In genomic region chr15:64146885-64147681, GRCh38 we compare ENCODE assay signal across 1 cellular context.
A peak's percentile ranks its signal among the peaks of the same experiment; 100 is the strongest.
TF ChIP-seq lines count a peak whose summit lies in the region.

No MANE protein-coding gene starts in this region.

TF ChIP-seq in HepG2, 621 proteins besides CTCF, POLR2A, EP300 and RAD21 (continued from another document and continues in another):
- TF ChIP-seq ZNF280D (CRISPR knock-in tag; IDR thresholded peaks at IDR 0.05): 0 out of 2 replicates have a peak, but pooled peaks have one; percentile 40
- no peak for TF ChIP-seq SP2 (CRISPR knock-in tag; IDR thresholded peaks at IDR 0.05)
- TF ChIP-seq ZNF781 (CRISPR knock-in tag; IDR thresholded peaks at IDR 0.05; ENCODE audit: borderline replicate concordance, not compliant biosample characterization): no peak
- no peak for TF ChIP-seq ZNF124 (CRISPR knock-in tag; IDR thresholded peaks at IDR 0.05)
- no peak for TF ChIP-seq ZFP37 (CRISPR knock-in tag; IDR thresholded peaks at IDR 0.05; ENCODE audit: borderline replicate concordance)
- TF ChIP-seq ZMYM3 (CRISPR knock-in tag; IDR thresholded peaks at IDR 0.05): peak; percentile 88
- TF ChIP-seq ONECUT2 (CRISPR knock-in tag; IDR thresholded peaks at IDR 0.05): no peak
- no peak for TF ChIP-seq LCORL (IDR thresholded peaks at IDR 0.05)
- TF ChIP-seq LCORL (CRISPR knock-in tag; IDR thresholded peaks at IDR 0.05): no peak
- TF ChIP-seq PPARG (CRISPR knock-in tag; conservative IDR thresholded peaks at IDR 0.05): no peak
- peak; percentile 85 for TF ChIP-seq XRCC5 (optimal IDR thresholded peaks at IDR 0.05; ENCODE audit: low read length)
- TF ChIP-seq RFXAP (CRISPR knock-in tag; IDR thresholded peaks at IDR 0.05; ENCODE audit: borderline replicate concordance): no peak; the same call in 1 of the 2 replicates
- no peak for TF ChIP-seq CCDC6 (CRISPR knock-in tag; IDR thresholded peaks at IDR 0.05)
- no peak for TF ChIP-seq ZNF780A (CRISPR knock-in tag; IDR thresholded peaks at IDR 0.05)
- TF ChIP-seq ZFP41 (CRISPR knock-in tag; IDR thresholded peaks at IDR 0.05; ENCODE audit: borderline replicate concordance): no peak
- no peak for TF ChIP-seq ZNF160 (CRISPR knock-in tag; IDR thresholded peaks at IDR 0.05)
- TF ChIP-seq POGK (CRISPR knock-in tag; conservative IDR thresholded peaks at IDR 0.05): no peak
- TF ChIP-seq ZMAT3 (CRISPR knock-in tag; conservative IDR thresholded peaks at IDR 0.05): no peak
- peak; percentile 49 for TF ChIP-seq HNRNPLL (IDR thresholded peaks at IDR 0.05; ENCODE audit: low read depth, low read length, poor library complexity, severe bottlenecking)
- TF ChIP-seq MTA3 (CRISPR knock-in tag; IDR thresholded peaks at IDR 0.05): no peak
- TF ChIP-seq ZNF660 (CRISPR knock-in tag; IDR thresholded peaks at IDR 0.05; ENCODE audit: borderline replicate concordance, low read depth): no peak
- no peak for TF ChIP-seq SMAD9 (CRISPR knock-in tag; IDR thresholded peaks at IDR 0.05)
- no peak for TF ChIP-seq ATAD3A (CRISPR knock-in tag; IDR thresholded peaks at IDR 0.05)
- no peak for TF ChIP-seq RNF219 (CRISPR knock-in tag; IDR thresholded peaks at IDR 0.05)
- no peak for TF ChIP-seq NBN (conservative IDR thresholded peaks at IDR 0.05)
- TF ChIP-seq TAF1 (CRISPR knock-in tag; IDR thresholded peaks at IDR 0.05): no peak
- no peak for TF ChIP-seq ZNF850 (CRISPR knock-in tag; conservative IDR thresholded peaks at IDR 0.05)
- no peak for TF ChIP-seq KDM1A (CRISPR knock-in tag; IDR thresholded peaks at IDR 0.05)
- TF ChIP-seq ZSCAN22 (CRISPR knock-in tag; IDR thresholded peaks at IDR 0.05): no peak
- no peak for TF ChIP-seq PHF20 (CRISPR knock-in tag; IDR thresholded peaks at IDR 0.05)
- no peak for TF ChIP-seq ZNF576 (CRISPR knock-in tag; IDR thresholded peaks at IDR 0.05)
- no peak for TF ChIP-seq NCOR1 (IDR thresholded peaks at IDR 0.05; ENCODE audit: borderline replicate concordance, low read length)
- TF ChIP-seq PAXIP1 (CRISPR knock-in tag; conservative IDR thresholded peaks at IDR 0.05): peak; percentile 69
- TF ChIP-seq EZH2 (conservative IDR thresholded peaks at IDR 0.05; ENCODE audit: low read depth, low read length): no peak
- TF ChIP-seq ZNF724P (CRISPR knock-in tag; IDR thresholded peaks at IDR 0.05; ENCODE audit: borderline replicate concordance): no peak
- no peak for TF ChIP-seq ZNF709 (CRISPR knock-in tag; IDR thresholded peaks at IDR 0.05)
- TF ChIP-seq FOXP4 (CRISPR knock-in tag; IDR thresholded peaks at IDR 0.05): no peak; the same call in 1 of the 2 replicates
- no peak for TF ChIP-seq GRHL1 (CRISPR knock-in tag; conservative IDR thresholded peaks at IDR 0.05)
- TF ChIP-seq ZNF451 (CRISPR knock-in tag; IDR thresholded peaks at IDR 0.05): no peak
- no peak for TF ChIP-seq CHD4 (IDR thresholded peaks at IDR 0.05; ENCODE audit: borderline replicate concordance, low read length)
- no peak for TF ChIP-seq MLX (CRISPR knock-in tag; IDR thresholded peaks at IDR 0.05)
- TF ChIP-seq CHCHD3 (CRISPR knock-in tag; IDR thresholded peaks at IDR 0.05): no peak
- TF ChIP-seq ZNF639 (CRISPR knock-in tag; conservative IDR thresholded peaks at IDR 0.05): no peak
- TF ChIP-seq ZBTB1 (CRISPR knock-in tag; IDR thresholded peaks at IDR 0.05; ENCODE audit: borderline replicate concordance): no peak
- TF ChIP-seq ZBED4 (CRISPR knock-in tag; IDR thresholded peaks at IDR 0.05; ENCODE audit: borderline replicate concordance): no peak
